1 cellular context compared by ENCODE assay signal in genomic region chr12:113127791-113128199, GRCh38.
TF ChIP-seq lines count a peak whose summit lies in the region.

No MANE protein-coding gene starts in this region.

TF ChIP-seq in HepG2, 621 proteins besides CTCF, POLR2A, EP300 and RAD21:
- TF ChIP-seq, protein P1, sequence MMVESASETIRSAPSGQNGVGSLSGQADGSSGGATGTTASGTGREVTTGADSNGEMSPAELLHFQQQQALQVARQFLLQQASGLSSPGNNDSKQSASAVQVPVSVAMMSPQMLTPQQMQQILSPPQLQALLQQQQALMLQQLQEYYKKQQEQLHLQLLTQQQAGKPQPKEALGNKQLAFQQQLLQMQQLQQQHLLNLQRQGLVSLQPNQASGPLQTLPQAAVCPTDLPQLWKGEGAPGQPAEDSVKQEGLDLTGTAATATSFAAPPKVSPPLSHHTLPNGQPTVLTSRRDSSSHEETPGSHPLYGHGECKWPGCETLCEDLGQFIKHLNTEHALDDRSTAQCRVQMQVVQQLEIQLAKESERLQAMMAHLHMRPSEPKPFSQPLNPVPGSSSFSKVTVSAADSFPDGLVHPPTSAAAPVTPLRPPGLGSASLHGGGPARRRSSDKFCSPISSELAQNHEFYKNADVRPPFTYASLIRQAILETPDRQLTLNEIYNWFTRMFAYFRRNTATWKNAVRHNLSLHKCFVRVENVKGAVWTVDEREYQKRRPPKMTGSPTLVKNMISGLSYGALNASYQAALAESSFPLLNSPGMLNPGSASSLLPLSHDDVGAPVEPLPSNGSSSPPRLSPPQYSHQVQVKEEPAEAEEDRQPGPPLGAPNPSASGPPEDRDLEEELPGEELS (CRISPR knock-in tag; IDR thresholded peaks at IDR 0.05), result no peak
- TF ChIP-seq ZEB1 (IDR thresholded peaks at IDR 0.05; ENCODE audit: insufficient replicate concordance, low read depth), result no peak
- TF ChIP-seq, protein P2, sequence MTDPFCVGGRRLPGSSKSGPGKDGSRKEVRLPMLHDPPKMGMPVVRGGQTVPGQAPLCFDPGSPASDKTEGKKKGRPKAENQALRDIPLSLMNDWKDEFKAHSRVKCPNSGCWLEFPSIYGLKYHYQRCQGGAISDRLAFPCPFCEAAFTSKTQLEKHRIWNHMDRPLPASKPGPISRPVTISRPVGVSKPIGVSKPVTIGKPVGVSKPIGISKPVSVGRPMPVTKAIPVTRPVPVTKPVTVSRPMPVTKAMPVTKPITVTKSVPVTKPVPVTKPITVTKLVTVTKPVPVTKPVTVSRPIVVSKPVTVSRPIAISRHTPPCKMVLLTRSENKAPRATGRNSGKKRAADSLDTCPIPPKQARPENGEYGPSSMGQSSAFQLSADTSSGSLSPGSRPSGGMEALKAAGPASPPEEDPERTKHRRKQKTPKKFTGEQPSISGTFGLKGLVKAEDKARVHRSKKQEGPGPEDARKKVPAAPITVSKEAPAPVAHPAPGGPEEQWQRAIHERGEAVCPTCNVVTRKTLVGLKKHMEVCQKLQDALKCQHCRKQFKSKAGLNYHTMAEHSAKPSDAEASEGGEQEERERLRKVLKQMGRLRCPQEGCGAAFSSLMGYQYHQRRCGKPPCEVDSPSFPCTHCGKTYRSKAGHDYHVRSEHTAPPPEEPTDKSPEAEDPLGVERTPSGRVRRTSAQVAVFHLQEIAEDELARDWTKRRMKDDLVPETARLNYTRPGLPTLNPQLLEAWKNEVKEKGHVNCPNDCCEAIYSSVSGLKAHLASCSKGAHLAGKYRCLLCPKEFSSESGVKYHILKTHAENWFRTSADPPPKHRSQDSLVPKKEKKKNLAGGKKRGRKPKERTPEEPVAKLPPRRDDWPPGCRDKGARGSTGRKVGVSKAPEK (CRISPR knock-in tag; IDR thresholded peaks at IDR 0.05; ENCODE audit: borderline replicate concordance), result no peak
- no peak for TF ChIP-seq PBX2 (CRISPR knock-in tag; IDR thresholded peaks at IDR 0.05)
- TF ChIP-seq TGIF2 (CRISPR knock-in tag; IDR thresholded peaks at IDR 0.05), result no peak
- TF ChIP-seq ZNF670 (CRISPR knock-in tag; IDR thresholded peaks at IDR 0.05; ENCODE audit: borderline replicate concordance), result no peak
- TF ChIP-seq KLF15 (CRISPR knock-in tag; IDR thresholded peaks at IDR 0.05; ENCODE audit: borderline replicate concordance), result no peak
- TF ChIP-seq, protein P3, sequence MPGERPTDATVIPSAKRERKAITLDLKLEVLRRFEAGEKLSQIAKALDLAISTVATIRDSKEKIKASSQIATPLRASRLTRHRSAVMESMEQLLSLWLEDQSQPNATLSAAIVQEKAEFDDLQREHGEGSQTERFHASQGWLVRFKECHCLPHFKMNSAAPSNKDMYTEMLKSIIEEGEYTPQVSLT (CRISPR knock-in tag; IDR thresholded peaks at IDR 0.05; ENCODE audit: borderline replicate concordance, low read depth), result no peak
- no peak for TF ChIP-seq ZNF570 (CRISPR knock-in tag; IDR thresholded peaks at IDR 0.05; ENCODE audit: borderline replicate concordance)
- no peak for TF ChIP-seq TOPORS (CRISPR knock-in tag; IDR thresholded peaks at IDR 0.05)
- TF ChIP-seq EZH2 (conservative IDR thresholded peaks at IDR 0.05; ENCODE audit: low read depth, low read length), result no peak
- no peak for TF ChIP-seq SALL1 (CRISPR knock-in tag; IDR thresholded peaks at IDR 0.05)
- no peak for TF ChIP-seq ZNF382 (CRISPR knock-in tag; IDR thresholded peaks at IDR 0.05; ENCODE audit: borderline replicate concordance)
